In the genomic region with DNA sequence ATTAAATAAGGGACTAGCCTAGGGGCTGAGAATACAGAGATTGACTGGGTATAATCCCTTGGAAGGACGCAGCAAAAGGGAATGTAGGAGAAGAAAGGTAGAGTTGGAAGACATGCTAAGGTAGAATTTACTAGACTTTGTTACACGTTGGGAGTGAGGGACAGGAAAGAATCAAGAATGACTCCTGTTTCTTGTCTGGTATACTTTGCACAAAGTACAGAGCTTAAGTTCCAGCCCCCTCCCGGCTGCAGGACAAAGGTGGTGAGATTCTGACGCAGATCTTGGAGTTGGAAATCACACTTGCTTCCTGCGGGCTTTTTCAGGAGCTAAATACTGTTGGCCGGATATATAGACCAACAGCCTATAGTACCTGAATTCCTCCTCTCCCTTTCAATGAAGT, we compare ENCODE assay signal across 9 cellular contexts. TPM values are rescaled to one million over a fixed set of nuclear protein-coding genes. Genes with fewer than 3 reads are reported as not detected.
DNase-seq lines count a peak whose midpoint lies in the region; ATAC-seq and TF ChIP-seq lines count a peak whose summit lies in the region.
"Had no signal": no experiment of that assay in that cellular context is flagged by ENCODE, and none has a peak within 500 bp of the region (broad histone marks: within the 10 kb centered on the region; RNA-seq: fewer than 3 reads in every experiment).

No MANE protein-coding gene starts in this region.

- TF ChIP-seq CTCF in OCI-LY1 (IDR thresholded peaks at IDR 0.05; ENCODE audit: low read length) = no peak
- no peak for TF ChIP-seq CTCF in neural progenitor cell (IDR thresholded peaks at IDR 0.05)

- peak overlapping the region; percentile 51; the same call in 1 of the 2 replicates for H3K9ac ChIP-seq in OCI-LY1 (ENCODE audit: low read length)
- H3K9ac ChIP-seq in neural progenitor cell = no peak overlapping the region

- H3K27me3 ChIP-seq in CD4-positive, alpha-beta memory T cell (ENCODE audit: insufficient read depth, low read length) = no peaks in the 10 kb centered on the region
- H3K27me3 ChIP-seq in OCI-LY1 (ENCODE audit: insufficient read depth, low read length) = no peaks in the 10 kb centered on the region
- peaks cover 32% of the 10 kb centered on the region for H3K27me3 ChIP-seq in neural progenitor cell
- H3K27me3 ChIP-seq: ovary had no signal

- peak overlapping the region in 4 of 7 donors; percentile 31 to 86 (median 68) for H3K27ac Mint-ChIP-seq in CD4-positive, alpha-beta memory T cell
- H3K27ac Mint-ChIP-seq in effector memory CD8-positive, alpha-beta T cell = peak overlapping the region in 1 of 2 donors; percentile 29
- no peak overlapping the region for H3K27ac Mint-ChIP-seq in neural progenitor cell

- peak overlapping the region; percentile 89 to 98 (median 94) for H3K4me3 Mint-ChIP-seq in CD4-positive, alpha-beta memory T cell
- H3K4me3 Mint-ChIP-seq in effector memory CD8-positive, alpha-beta T cell = peak overlapping the region; percentile 85 to 92
- H3K4me3 Mint-ChIP-seq in neural progenitor cell = peak overlapping the region; percentile 88

- H3K36me3 Mint-ChIP-seq in CD4-positive, alpha-beta memory T cell = peaks cover 0 to 1% of the 10 kb centered on the region in 2 donors
- no peaks in the 10 kb centered on the region for H3K36me3 Mint-ChIP-seq in effector memory CD8-positive, alpha-beta T cell (ENCODE audit: insufficient read depth)
- H3K36me3 Mint-ChIP-seq in neural progenitor cell = no peaks in the 10 kb centered on the region

- H4K20me1 ChIP-seq in OCI-LY1 (ENCODE audit: insufficient read depth, low read length) (no peaks in the 10 kb centered on the region), neural progenitor cell (ENCODE audit: low read depth) (no peaks in the 10 kb centered on the region)

- no peaks in the 10 kb centered on the region for H3K9me2 ChIP-seq in OCI-LY1 (ENCODE audit: low read depth, low read length)

- intact Hi-C loops in CD4-positive, alpha-beta memory T cell (cut with micrococcal nuclease) = no loop called here

- POLR2A ChIA-PET in CD4-positive, alpha-beta memory T cell (lab: Charles Lee; ENCODE audit: partially characterized antibody) = interaction anchor here (2.4 to 5.0 kb wide), 2 partner anchors 32 to 71 kb away, joined by 11 to 35 read pairs; a partner anchor contains a TSS

- CTCF ChIA-PET in CD4-positive, alpha-beta memory T cell (lab: Charles Lee; ENCODE audit: partially characterized antibody) = no interaction called here

- H3K79me2 ChIP-seq in OCI-LY1 (ENCODE audit: insufficient read depth, low read length) (no peaks in the 10 kb centered on the region), neural progenitor cell (ENCODE audit: low read depth) (no peaks in the 10 kb centered on the region)

- no peak for DNase-seq in CD4-positive, alpha-beta memory T cell
- no peak for DNase-seq in effector memory CD8-positive, alpha-beta T cell
- peak; percentile 4 for DNase-seq in neural progenitor cell (ENCODE audit: low spot score)
- no peak for DNase-seq in NCI-H1105 (lab: John Stamatoyannopoulos, UW)
- DNase-seq in DMS53 treated with DMSO at 0.1 percent for 48 hours (lab: John Stamatoyannopoulos, UW; ENCODE audit: unreplicated experiment) = no peak
- DNase-seq in cerebellum (ENCODE audit: low spot score) = no peak
- DNase-seq: ovary had no signal

- H3K4me3 ChIP-seq in CD4-positive, alpha-beta memory T cell (ENCODE audit: low read length in 2 of 2) = peak overlapping the region; percentile 45 to 54
- H3K4me3 ChIP-seq in OCI-LY1 (ENCODE audit: low read depth, low read length, poor library complexity, severe bottlenecking) = peak overlapping the region; percentile 68
- peak overlapping the region; percentile 63 for H3K4me3 ChIP-seq in neural progenitor cell

- no peaks in the 10 kb centered on the region for H3K9me3 Mint-ChIP-seq in CD4-positive, alpha-beta memory T cell
- no peaks in the 10 kb centered on the region for H3K9me3 Mint-ChIP-seq in effector memory CD8-positive, alpha-beta T cell
- no peaks in the 10 kb centered on the region for H3K9me3 Mint-ChIP-seq in neural progenitor cell

- H3F3A ChIP-seq in OCI-LY1 (ENCODE audit: insufficient read depth, low read length) (no peaks in the 10 kb centered on the region), neural progenitor cell (ENCODE audit: low read depth) (peaks cover 20% of the 10 kb centered on the region)

- H3K9me3 ChIP-seq in CD4-positive, alpha-beta memory T cell (ENCODE audit: control insufficient read depth in 1 of 2, low read length in 2 of 2) = no peaks in the 10 kb centered on the region
- H3K9me3 ChIP-seq in OCI-LY1 (ENCODE audit: low read length) (no peaks in the 10 kb centered on the region), neural progenitor cell (ENCODE audit: low read depth) (no peaks in the 10 kb centered on the region)
- H3K9me3 ChIP-seq: ovary had no signal

- H3K4me1 ChIP-seq in CD4-positive, alpha-beta memory T cell (ENCODE audit: insufficient read depth, low read length) = peaks cover 24% of the 10 kb centered on the region
- H3K4me1 ChIP-seq in OCI-LY1 (ENCODE audit: insufficient read depth, low read length, severe bottlenecking) (peaks cover 12% of the 10 kb centered on the region), neural progenitor cell (peaks cover 6% of the 10 kb centered on the region)

- H3K4me1 Mint-ChIP-seq in CD4-positive, alpha-beta memory T cell = peaks cover 14 to 33% (median 23%) of the 10 kb centered on the region in 4 donors
- H3K4me1 Mint-ChIP-seq in effector memory CD8-positive, alpha-beta T cell (ENCODE audit: low read depth in 2 of 2) = peaks cover 15 to 22% of the 10 kb centered on the region in 2 donors
- peaks cover 15% of the 10 kb centered on the region for H3K4me1 Mint-ChIP-seq in neural progenitor cell

- H3K27ac ChIP-seq in CD4-positive, alpha-beta memory T cell (ENCODE audit: low read depth, low read length) = no peak overlapping the region
- H3K27ac ChIP-seq in OCI-LY1 (ENCODE audit: low read depth, low read length, poor library complexity, severe bottlenecking) (no peak overlapping the region), neural progenitor cell (no peak overlapping the region)

- ATAC-seq in effector memory CD8-positive, alpha-beta T cell (replicated peaks) = no peak
- ATAC-seq in GM21423 (IDR thresholded peaks at IDR 0.05; ENCODE audit: unreplicated experiment) = no peak

- no peak overlapping the region for H2AFZ ChIP-seq in OCI-LY1 (ENCODE audit: low read length)
- peak overlapping the region; percentile 90 for H2AFZ ChIP-seq in neural progenitor cell (replicated peaks)

- peak overlapping the region; percentile 65 for H3K4me2 ChIP-seq in OCI-LY1 (ENCODE audit: low read length)
- peak overlapping the region; percentile 83 for H3K4me2 ChIP-seq in neural progenitor cell

- no peaks in the 10 kb centered on the region for H3K36me3 ChIP-seq in CD4-positive, alpha-beta memory T cell (ENCODE audit: insufficient read depth, low read length)
- no peaks in the 10 kb centered on the region for H3K36me3 ChIP-seq in OCI-LY1 (ENCODE audit: insufficient read depth, low read length)
- H3K36me3 ChIP-seq in neural progenitor cell = no peaks in the 10 kb centered on the region
- H3K36me3 ChIP-seq: ovary had no signal

- H3K27me3 Mint-ChIP-seq in CD4-positive, alpha-beta memory T cell = peaks cover 0 to 5% of the 10 kb centered on the region in 2 donors
- H3K27me3 Mint-ChIP-seq in effector memory CD8-positive, alpha-beta T cell = peaks cover 0 to 9% of the 10 kb centered on the region in 2 donors
- peaks cover 11% of the 10 kb centered on the region for H3K27me3 Mint-ChIP-seq in neural progenitor cell (ENCODE audit: insufficient read depth, low read depth)

RNA-seq across cellular contexts. Expression of a gene that starts 0.9 kb away (rescaled TPM):
- 1 to 10 TPM; 4.8 to 5.7 TPM for total RNA-seq in CD4-positive, alpha-beta memory T cell
- 1 to 10 TPM; 1.8 to 5.4 TPM for polyA plus RNA-seq in CD4-positive, alpha-beta memory T cell
- 2.0 and 10.2 TPM in 2 replicates for total RNA-seq in neural progenitor cell (ENCODE audit: low replicate concordance)
- 1.00 TPM for total RNA-seq in cerebellum

RNA-seq across cellular contexts. Expression of a gene that starts 32.0 kb away (rescaled TPM):
- total RNA-seq in CD4-positive, alpha-beta memory T cell = 10 to 100 TPM; 89.8 to 91.7 TPM
- polyA plus RNA-seq in CD4-positive, alpha-beta memory T cell = 100 to 1,000 TPM; 211 to 279 TPM
- 368 and 595 TPM in 2 replicates for total RNA-seq in neural progenitor cell (ENCODE audit: low replicate concordance)
- total RNA-seq in cerebellum = 60.7 TPM

RNA-seq across cellular contexts. Expression of a gene that starts 57.0 kb away (rescaled TPM):
- total RNA-seq in CD4-positive, alpha-beta memory T cell = 1 to 10 TPM; 1.3 to 1.6 TPM
- under 1 TPM; 0.07 to 0.76 TPM for polyA plus RNA-seq in CD4-positive, alpha-beta memory T cell
- 27.1 and 46.9 TPM in 2 replicates for total RNA-seq in neural progenitor cell (ENCODE audit: low replicate concordance)
- 5.1 TPM for total RNA-seq in cerebellum
